ENCODE assay signal across 13 cellular contexts in genomic region chrX:69238153-69238959, GRCh38.
DNase-seq lines count a peak whose midpoint lies in the region; ATAC-seq lines count a peak whose summit lies in the region.
"Had no signal": no experiment of that assay in that cellular context is flagged by ENCODE, and none has a peak within 500 bp of the region (broad histone marks: within the 10 kb centered on the region; RNA-seq: fewer than 3 reads in every experiment).

No MANE protein-coding gene starts in this region.

- H3K36me3 ChIP-seq in aorta (ENCODE audit: control insufficient read depth in 1 of 2, insufficient read depth in 2 of 2, low read length in 1 of 2): no peaks in the 10 kb centered on the region

- no peak overlapping the region for H3K4me3 ChIP-seq in aorta (ENCODE audit: low read length in 2 of 2)
- H3K4me3 ChIP-seq: A549, coronary artery had no signal

- WGBS in aorta, 2 donors: 10 to 36% methylated on average over 17 of the region's 17 CpGs

- no peaks in the 10 kb centered on the region for H3K9me3 ChIP-seq in aorta (ENCODE audit: control insufficient read depth, low read length)
- H3K9me3 ChIP-seq: A549 had no signal

- H3K27me3 ChIP-seq in aorta (ENCODE audit: control insufficient read depth in 1 of 2, insufficient read depth in 2 of 2, low read length in 1 of 2): no peaks in the 10 kb centered on the region

- H3K27ac ChIP-seq in aorta (ENCODE audit: low read depth in 1 of 2, low read length in 2 of 2): no peak overlapping the region
- H3K27ac ChIP-seq: A549, coronary artery had no signal

- H3K4me1 ChIP-seq in aorta (ENCODE audit: control insufficient read depth in 1 of 2, insufficient read depth in 2 of 2, low read length in 2 of 2): no peaks in the 10 kb centered on the region
- H3K4me1 ChIP-seq: A549 had no signal

- peak; percentile 41 for DNase-seq in activated CD8-positive, alpha-beta memory T cell treated with anti-CD3 and anti-CD28 coated beads for 24 hours
- DNase-seq in activated CD8-positive, alpha-beta memory T cell treated with anti-CD3 and anti-CD28 coated beads, Interleukin-2, amount 50 U/mL, for 4 hours: no peak
- DNase-seq in amygdala (lab: John Stamatoyannopoulos, UW): peak in 55 of 56 donors; percentile 1 to 89 (median 55)
- peak; percentile 43 for DNase-seq in left kidney (ENCODE audit: low read depth, low spot score)
- peak in 1 of 2 donors; percentile 76 for DNase-seq in aorta
- no peak for DNase-seq in COLO829 (ENCODE audit: low spot score)
- DNase-seq: activated naive CD4-positive, alpha-beta T cell treated with anti-CD3 and anti-CD28 coated beads, Interleukin-2, amount 50 U/mL, for 16 hours; left colon; stimulated activated CD4-positive, alpha-beta T cell treated with anti-CD3 and anti-CD28 coated beads, Interleukin-4, amount 100 ng/mL, for 4 hours had no signal

- intact Hi-C loops in aorta (cut with DNase I): no loop called here

- ATAC-seq in aorta (ENCODE audit: low FRiP score) (peak; percentile 53), HG03097 (IDR thresholded peaks at IDR 0.05; ENCODE audit: low FRiP score, unreplicated experiment) (no peak), HG03196 (IDR thresholded peaks at IDR 0.05; ENCODE audit: unreplicated experiment) (no peak)
- ATAC-seq: A549, left colon had no signal

Comparison
In these comparisons a context has a peak if more than half of its experiments do, and no peak if none do; other contexts are left out.
1. DNase-seq: peak in activated CD8-positive, alpha-beta memory T cell treated with anti-CD3 and anti-CD28 coated beads for 24 hours (single experiment), amygdala (55 of 56) and left kidney (single experiment); none in activated CD8-positive, alpha-beta memory T cell treated with anti-CD3 and anti-CD28 coated beads, Interleukin-2, amount 50 U/mL, for 4 hours (single experiment) and COLO829 (single experiment).